29 cellular contexts compared by ENCODE assay signal in the genomic region with DNA sequence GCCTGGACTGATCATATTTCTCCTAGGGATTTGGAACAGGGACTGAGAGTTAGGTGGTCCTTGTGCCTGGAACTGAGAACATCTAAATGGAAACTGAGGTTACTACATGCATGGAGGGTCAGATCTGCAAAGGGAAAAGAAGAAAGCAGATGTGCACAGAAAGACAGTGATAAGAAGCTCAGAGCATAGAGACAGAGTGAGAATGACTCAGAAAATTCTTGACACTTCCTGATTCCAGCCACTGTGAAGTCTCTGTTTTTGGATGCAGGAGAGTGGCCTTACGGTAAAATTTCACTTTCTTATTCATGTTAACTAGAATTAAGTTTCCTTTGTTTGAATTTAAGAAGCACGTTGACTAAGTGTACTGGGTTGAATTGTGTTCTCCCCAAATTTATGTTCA.
DNase-seq lines count a peak whose midpoint lies in the region; ATAC-seq, FAIRE-seq and TF ChIP-seq lines count a peak whose summit lies in the region.
"Had no signal": no experiment of that assay in that cellular context is flagged by ENCODE, and none has a peak within 500 bp of the region (broad histone marks: within the 10 kb centered on the region; RNA-seq: fewer than 3 reads in every experiment).

No MANE protein-coding gene starts in this region.

- H4K8ac ChIP-seq in H1 (ENCODE audit: extremely low read depth, insufficient read depth, low read length) (no peak overlapping the region), mesenchymal stem cell (ENCODE audit: low read length) (peak overlapping the region; percentile 27)

- no peak for TF ChIP-seq EP300 in H1 (IDR thresholded peaks at IDR 0.05; ENCODE audit: borderline replicate concordance in 1 of 2, low read depth in 2 of 2, low read length in 2 of 2)

- no peak overlapping the region for H3K4me3 Mint-ChIP-seq in activated T-cell treated with anti-CD3 and anti-CD28 coated beads, Interleukin-2, amount 50 U/mL, for 24 hours
- H3K4me3 Mint-ChIP-seq: CD4-positive, CD25-positive, alpha-beta regulatory T cell; HFFc6 had no signal

- H3K36me3 ChIP-seq in RWPE2 (ENCODE audit: low read depth) (no peaks in the 10 kb centered on the region), H1 (ENCODE audit: control insufficient read depth in 2 of 4, insufficient read depth in 4 of 4, low read length in 3 of 4) (no peaks in the 10 kb centered on the region), mesenchymal stem cell (ENCODE audit: control insufficient read depth in 1 of 2, insufficient read depth in 2 of 2, low read depth in 1 of 2, low read length in 2 of 2) (no peaks in the 10 kb centered on the region)
- H3K36me3 ChIP-seq: BE2C had no signal

- H4K20me1 ChIP-seq in H1 (replicated peaks in 1 of 2; ENCODE audit: control insufficient read depth in 1 of 2, insufficient read depth in 2 of 2, low read length in 2 of 2) = no peaks in the 10 kb centered on the region

- H3K9ac ChIP-seq in H1 (replicated peaks in 1 of 4; ENCODE audit: extremely low read depth in 1 of 4, low read depth in 3 of 4, low read length in 3 of 4) (no peak overlapping the region), mesenchymal stem cell (ENCODE audit: low read length) (no peak overlapping the region)

- H3K23me2 ChIP-seq in H1 (ENCODE audit: low read depth, low read length) = no peaks in the 10 kb centered on the region

- peaks cover 5% of the 10 kb centered on the region for H3K27me3 Mint-ChIP-seq in activated T-cell treated with anti-CD3 and anti-CD28 coated beads, Interleukin-2, amount 50 U/mL, for 24 hours

- H3K18ac ChIP-seq in H1 (ENCODE audit: extremely low read depth, low read length) (no peak overlapping the region), mesenchymal stem cell (ENCODE audit: low read depth in 1 of 2, low read length in 2 of 2) (no peak overlapping the region)

- no peak overlapping the region for H2AK5ac ChIP-seq in H1 (ENCODE audit: low read depth, low read length)
- no peak overlapping the region for H2AK5ac ChIP-seq in mesenchymal stem cell (ENCODE audit: low read length, severe bottlenecking)

- H3K14ac ChIP-seq in H1 (ENCODE audit: insufficient read length) = no peak overlapping the region
- H3K14ac ChIP-seq in mesenchymal stem cell (ENCODE audit: low read length in 2 of 2) = no peak overlapping the region

- H3K27ac Mint-ChIP-seq in activated T-cell treated with anti-CD3 and anti-CD28 coated beads, Interleukin-2, amount 50 U/mL, for 24 hours = no peak overlapping the region
- H3K27ac Mint-ChIP-seq: CD4-positive, CD25-positive, alpha-beta regulatory T cell; HFFc6 had no signal

- POLR2A ChIA-PET in H1 (lab: Charles Lee; ENCODE audit: partially characterized antibody) = no interaction called here

- no peak for TF ChIP-seq POLR2A in H1 (IDR thresholded peaks at IDR 0.05; ENCODE audit: control extremely low read depth in 1 of 2, low read depth in 2 of 2, low read length in 2 of 2)

- H3K4me2 ChIP-seq in H1 (ENCODE audit: insufficient read depth in 1 of 2, low read depth in 2 of 2, low read length in 2 of 2) (no peak overlapping the region), mesenchymal stem cell (ENCODE audit: low read length, poor library complexity, severe bottlenecking) (no peak overlapping the region)

- no peaks in the 10 kb centered on the region for H3K4me1 ChIP-seq in RWPE2 (ENCODE audit: insufficient read depth, poor library complexity, severe bottlenecking)
- no peaks in the 10 kb centered on the region for H3K4me1 ChIP-seq in H1 (replicated peaks in 1 of 4; ENCODE audit: control insufficient read depth in 3 of 4, insufficient read depth in 4 of 4, low read length in 3 of 4)
- peaks cover 2% of the 10 kb centered on the region for H3K4me1 ChIP-seq in mesenchymal stem cell (ENCODE audit: control insufficient read depth, insufficient read depth, low read depth, low read length)
- H3K4me1 ChIP-seq: BE2C had no signal

- H3K9me3 ChIP-seq in RWPE2 (ENCODE audit: severe bottlenecking) (no peaks in the 10 kb centered on the region), H1 (ENCODE audit: insufficient read depth in 2 of 2, low read depth in 1 of 2, low read length in 1 of 2) (no peaks in the 10 kb centered on the region), mesenchymal stem cell (ENCODE audit: control insufficient read depth, low read length) (no peaks in the 10 kb centered on the region)
- H3K9me3 ChIP-seq: BE2C had no signal

- no peak overlapping the region for H2BK120ac ChIP-seq in H1 (replicated peaks; ENCODE audit: low read depth, low read length)
- H2BK120ac ChIP-seq in mesenchymal stem cell (ENCODE audit: low read depth, low read length) = no peak overlapping the region

- H3K23ac ChIP-seq in H1 (ENCODE audit: insufficient read length) (no peak overlapping the region), mesenchymal stem cell (ENCODE audit: low read length in 2 of 2) (no peak overlapping the region)

- TF ChIP-seq CTCF in RWPE2 (IDR thresholded peaks at IDR 0.05; ENCODE audit: poor library complexity, severe bottlenecking) = no peak
- TF ChIP-seq CTCF in H1 (IDR thresholded peaks at IDR 0.05; ENCODE audit: control extremely low read depth in 1 of 3, insufficient read depth in 1 of 3, low read depth in 1 of 3, low read length in 3 of 3) = no peak

- no peaks in the 10 kb centered on the region for H3K36me3 Mint-ChIP-seq in activated T-cell treated with anti-CD3 and anti-CD28 coated beads, Interleukin-2, amount 50 U/mL, for 24 hours (ENCODE audit: low read depth)
- H3K36me3 Mint-ChIP-seq: CD4-positive, CD25-positive, alpha-beta regulatory T cell had no signal

- CTCF ChIA-PET in H1 (lab: Charles Lee; ENCODE audit: partially characterized antibody) = interaction anchor here (0.7 kb wide), 1 partner anchor 21 kb away, joined by 3 read pairs; no protein-coding TSS in a partner anchor

- ATAC-seq in RWPE2 (ENCODE audit: low read depth) (0 out of 3 replicates have a peak, but pooled peaks have one; percentile 42), HG02571 (IDR thresholded peaks at IDR 0.05; ENCODE audit: unreplicated experiment) (no peak)
- ATAC-seq: SK-N-SH treated with all-trans-retinoic acid at 6 μM for 48 hours had no signal

- H4K91ac ChIP-seq in H1 (replicated peaks; ENCODE audit: insufficient read length, low read length) (no peak overlapping the region), mesenchymal stem cell (ENCODE audit: low read length) (no peak overlapping the region)

- H3K4me3 ChIP-seq in RWPE2 (ENCODE audit: severe bottlenecking) = no peak overlapping the region
- no peak overlapping the region for H3K4me3 ChIP-seq in H1 (ENCODE audit: extremely low read depth in 1 of 4, insufficient read depth in 2 of 4, low read depth in 3 of 4, low read length in 4 of 4)
- H3K4me3 ChIP-seq in mesenchymal stem cell (ENCODE audit: insufficient read depth in 1 of 2, low read depth in 1 of 2, low read length in 2 of 2) = no peak overlapping the region

- no peak overlapping the region for H4K5ac ChIP-seq in H1 (ENCODE audit: insufficient read length, low read depth, low read length)

- H2BK12ac ChIP-seq in H1 (ENCODE audit: low read depth, low read length) (no peak overlapping the region), mesenchymal stem cell (ENCODE audit: low read length in 2 of 2) (no peak overlapping the region)

- H2BK20ac ChIP-seq in H1 (ENCODE audit: low read length) = no peak overlapping the region

- H3K4ac ChIP-seq in H1 (replicated peaks; ENCODE audit: insufficient read length, low read depth, low read length) (no peak overlapping the region), mesenchymal stem cell (ENCODE audit: low read depth in 1 of 2, low read length in 2 of 2) (no peak overlapping the region)

- in situ Hi-C loops in G401 (cut with HindIII; ENCODE audit: low sequenced_read_pairs) = no loop called here

- 86% methylated on average over 2 of the region's 2 CpGs; no CpG with 5 or more reads in 1 of the 2 experiments for WGBS in H1 (ENCODE audit: extremely low coverage in 1 of 2, insufficient coverage in 1 of 2, insufficient read length in 1 of 2, insufficient replicate concordance in 2 of 2, low coverage in 1 of 2, low lambda C conversion rate in 2 of 2, missing lambda C conversion rate in 1 of 2), 2 experiments
- WGBS in mesenchymal stem cell = no CpG with 5 or more reads among the region's 2 CpGs

- H3K56ac ChIP-seq in H1 (replicated peaks; ENCODE audit: insufficient read length, low read depth, low read length) = no peak overlapping the region

- H2BK5ac ChIP-seq in H1 (ENCODE audit: low read depth, low read length) (no peak overlapping the region), mesenchymal stem cell (ENCODE audit: low read depth, low read length, poor library complexity, severe bottlenecking) (no peak overlapping the region)

- H3K79me1 ChIP-seq in H1 (ENCODE audit: low read depth, low read length) (no peaks in the 10 kb centered on the region), mesenchymal stem cell (replicated peaks; ENCODE audit: low read length, poor library complexity, severe bottlenecking) (no peaks in the 10 kb centered on the region)

- H3K4me1 Mint-ChIP-seq in activated T-cell treated with anti-CD3 and anti-CD28 coated beads, Interleukin-2, amount 50 U/mL, for 24 hours (ENCODE audit: low read depth) = no peaks in the 10 kb centered on the region
- H3K4me1 Mint-ChIP-seq: CD4-positive, CD25-positive, alpha-beta regulatory T cell had no signal

- H2BK15ac ChIP-seq in H1 (ENCODE audit: low read length) (no peak overlapping the region), mesenchymal stem cell (ENCODE audit: low read depth, poor library complexity, severe bottlenecking) (no peak overlapping the region)

- H3K27me3 ChIP-seq in RWPE2 (ENCODE audit: insufficient read depth, poor library complexity, severe bottlenecking) = no peaks in the 10 kb centered on the region
- no peaks in the 10 kb centered on the region for H3K27me3 ChIP-seq in H1 (replicated peaks in 1 of 4; ENCODE audit: control insufficient read depth in 3 of 4, extremely low read depth in 1 of 4, insufficient read depth in 3 of 4, low read length in 3 of 4)
- no peaks in the 10 kb centered on the region for H3K27me3 ChIP-seq in mesenchymal stem cell (ENCODE audit: control insufficient read depth in 1 of 2, insufficient read depth in 1 of 2, low read length in 2 of 2)
- H3K27me3 ChIP-seq: BE2C had no signal

- H3K79me2 ChIP-seq in H1 (ENCODE audit: control insufficient read depth in 1 of 2, insufficient read depth in 2 of 2, low read length in 2 of 2) = no peaks in the 10 kb centered on the region

- no peak overlapping the region for H3K27ac ChIP-seq in RWPE2 (ENCODE audit: poor library complexity, severe bottlenecking)
- no peak overlapping the region for H3K27ac ChIP-seq in H1 (ENCODE audit: low read depth, low read length)
- no peak overlapping the region for H3K27ac ChIP-seq in mesenchymal stem cell (ENCODE audit: low read length, poor library complexity, severe bottlenecking)
- H3K27ac ChIP-seq: HL-60 had no signal

- H3K9me3 Mint-ChIP-seq in activated T-cell treated with anti-CD3 and anti-CD28 coated beads, Interleukin-2, amount 50 U/mL, for 24 hours = no peaks in the 10 kb centered on the region
- H3K9me3 Mint-ChIP-seq: HFFc6 had no signal

- no peak for TF ChIP-seq RAD21 in H1 (IDR thresholded peaks at IDR 0.05 in 1 of 2, conservative IDR thresholded peaks at IDR 0.05 in 1 of 2; ENCODE audit: low read depth in 2 of 2, low read length in 2 of 2)

- DNase-seq in EL (peak; percentile 6), RWPE2 (ENCODE audit: low spot score) (no peak), H1 (ENCODE audit: low read depth in 1 of 2, low spot score in 2 of 2) (no peak), mesenchymal stem cell (peak; percentile 28), G401 (ENCODE audit: low spot score) (no peak), NCI-H187 treated with DMSO at 0.1 percent for 48 hours (lab: John Stamatoyannopoulos, UW) (no peak)
- DNase-seq in activated T-cell treated with anti-CD3 and anti-CD28 coated beads, Interleukin-2, amount 50 U/mL, for 24 hours = no peak
- DNase-seq: BE2C; CD4-positive, CD25-positive, alpha-beta regulatory T cell; COR-L47; HFFc6; IMR-90; Karpas-422; MM.1S; NCI-H1092; NCI-H1436 treated with DMSO at 0.1 percent for 48 hours; NCI-H2081; NCI-H2171 treated with DMSO at 0.1 percent for 48 hours; NCI-H510A; NCI-H748 treated with DMSO at 0.1 percent for 48 hours; RPMI8226; SIG-M5 had no signal

- no peak for FAIRE-seq in H1 (lab: Jason Lieb, UNC)
- FAIRE-seq: A204.1, GM12891, GM18507, HTR-8/SVneo had no signal

- H2AFZ ChIP-seq in H1 (ENCODE audit: low read length) (peak overlapping the region; percentile 83), mesenchymal stem cell (ENCODE audit: low read depth, low read length) (no peak overlapping the region)

Comparison
In these comparisons a context has a peak if more than half of its experiments do, and no peak if none do; other contexts are left out.
1. DNase-seq: peak in EL (single experiment) and mesenchymal stem cell (single experiment); none in RWPE2 (single experiment), H1 (0 of 2), G401 (single experiment), activated T-cell treated with anti-CD3 and anti-CD28 coated beads, Interleukin-2, amount 50 U/mL, for 24 hours (single experiment) and NCI-H187 treated with DMSO at 0.1 percent for 48 hours (single experiment).